ENCODE assay signal across 8 cellular contexts in the genomic region with DNA sequence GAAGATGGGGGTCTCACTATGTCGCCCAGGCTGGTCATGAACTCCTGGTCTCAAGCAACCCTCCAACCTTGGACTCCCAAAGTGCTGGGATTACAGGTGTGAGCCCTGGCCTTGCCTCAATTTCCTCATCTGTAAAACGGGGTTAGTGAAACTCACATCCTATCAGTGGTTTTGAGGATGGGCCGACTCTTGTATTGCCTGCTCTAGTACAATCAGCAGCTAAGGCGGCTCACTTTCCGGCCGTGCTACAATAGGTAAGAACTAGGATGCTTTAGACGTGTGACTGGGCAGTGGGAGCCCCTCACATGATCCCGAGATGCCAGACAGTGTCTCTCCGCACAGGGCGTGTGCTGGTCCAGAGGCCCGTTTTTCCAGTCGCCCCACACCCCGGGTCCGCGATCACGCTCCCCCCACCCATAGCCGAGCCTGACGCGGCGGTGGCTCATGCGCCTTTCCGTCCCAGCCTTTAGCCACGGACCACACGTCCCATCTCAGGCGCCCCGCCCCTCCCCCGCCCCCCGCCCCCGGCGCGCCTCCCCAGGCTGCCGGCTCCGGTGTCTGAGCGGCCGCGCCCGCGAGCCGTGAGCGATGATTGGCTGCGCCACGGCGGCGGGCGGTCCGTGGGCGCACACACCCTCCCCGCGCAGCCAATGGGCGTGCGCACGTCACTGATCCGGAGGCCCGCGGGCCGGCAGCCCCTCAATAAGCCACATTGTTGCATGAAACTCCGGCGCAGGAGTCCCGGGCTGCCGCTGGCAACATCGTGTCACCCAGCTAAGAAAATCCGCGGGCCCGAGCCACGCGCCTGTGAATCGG. TPM values are rescaled to one million over a fixed set of nuclear protein-coding genes. Genes with fewer than 3 reads are reported as not detected.
DNase-seq lines count a peak whose midpoint lies in the region; ATAC-seq and TF ChIP-seq lines count a peak whose summit lies in the region.

Gene HK2 (plus strand): TSS at position 710 of the 816 bp plus-strand sequence. CDS start 454 bp downstream, outside the sequence.

- H3K27ac ChIP-seq in colonic mucosa (peak within 1 kb of the TSS; percentile 80), left lung (peak within 1 kb of the TSS; percentile 69 to 85)

- H3K9me3 ChIP-seq in colonic mucosa (no peaks in the 10 kb centered on the region), left lung (no peaks in the 10 kb centered on the region)

- H3K4me3 ChIP-seq in colonic mucosa, result peak within 1 kb of the TSS; percentile 77
- peak within 1 kb of the TSS; percentile 84 to 89 for H3K4me3 ChIP-seq in left lung

- no peaks in the 10 kb centered on the region for H3K27me3 ChIP-seq in colonic mucosa
- H3K27me3 ChIP-seq in left lung, result peaks cover 0 to 42% of the 10 kb centered on the region in 2 donors

- H3K4me1 ChIP-seq in colonic mucosa, result no peaks in the 10 kb centered on the region
- peaks cover 0 to 49% of the 10 kb centered on the region in 2 donors for H3K4me1 ChIP-seq in left lung

- DNase-seq in AG08395 (ENCODE audit: low spot score) (peak; percentile 99), NCI-H446 (lab: John Stamatoyannopoulos, UW) (peak; percentile 28 to 95), colonic mucosa (peak; percentile 91), left lung (peak; percentile 90 to 95)
- DNase-seq in activated CD4-positive, alpha-beta T cell treated with anti-CD3 and anti-CD28 coated beads for 4 hours, result peak; percentile 80 to 82
- peak; percentile 86 for DNase-seq in stimulated activated CD4-positive, alpha-beta T cell treated with anti-CD3 and anti-CD28 coated beads, Interleukin-4, amount 100 ng/mL, for 1 hour

- TF ChIP-seq CTCF in colonic mucosa (IDR thresholded peaks at IDR 0.05) (no peak), left lung (IDR thresholded peaks at IDR 0.05) (peak in 1 of 2 donors; percentile 15)

- H3K36me3 ChIP-seq in colonic mucosa (no peaks in the 10 kb centered on the region), left lung (no peaks in the 10 kb centered on the region)

- peak; percentile 75 for ATAC-seq in GM18861 (IDR thresholded peaks at IDR 0.05; ENCODE audit: unreplicated experiment)
- ATAC-seq in HG03066 (IDR thresholded peaks at IDR 0.05; ENCODE audit: low read depth, unreplicated experiment), result peak; percentile 77
- peak; percentile 89 for ATAC-seq in left lung

- H3K9ac ChIP-seq in colonic mucosa (ENCODE audit: low read depth in 2 of 2, low read length in 2 of 2), result peak within 1 kb of the TSS; percentile 64 to 94

- intact Hi-C loops in colonic mucosa (cut with DNase I) (loop anchor here (10.0 kb wide), 1 partner anchor 119 kb away; no protein-coding TSS in a partner anchor), left lung (cut with DNase I) (no loop called here)

RNA-seq across cellular contexts. Expression of gene HK2, which starts in this region (rescaled TPM):
- total RNA-seq in colonic mucosa (100 to 1,000 TPM; 162 to 396 TPM), left lung (10 to 100 TPM; 47.4 to 55.6 TPM)

Comparison
In these comparisons a context has a peak if more than half of its experiments do, and no peak if none do; other contexts are left out.
1. Peak in every context shown above with its lines: DNase-seq, ATAC-seq, H3K4me3 ChIP-seq and H3K27ac ChIP-seq.